In the genomic region with DNA sequence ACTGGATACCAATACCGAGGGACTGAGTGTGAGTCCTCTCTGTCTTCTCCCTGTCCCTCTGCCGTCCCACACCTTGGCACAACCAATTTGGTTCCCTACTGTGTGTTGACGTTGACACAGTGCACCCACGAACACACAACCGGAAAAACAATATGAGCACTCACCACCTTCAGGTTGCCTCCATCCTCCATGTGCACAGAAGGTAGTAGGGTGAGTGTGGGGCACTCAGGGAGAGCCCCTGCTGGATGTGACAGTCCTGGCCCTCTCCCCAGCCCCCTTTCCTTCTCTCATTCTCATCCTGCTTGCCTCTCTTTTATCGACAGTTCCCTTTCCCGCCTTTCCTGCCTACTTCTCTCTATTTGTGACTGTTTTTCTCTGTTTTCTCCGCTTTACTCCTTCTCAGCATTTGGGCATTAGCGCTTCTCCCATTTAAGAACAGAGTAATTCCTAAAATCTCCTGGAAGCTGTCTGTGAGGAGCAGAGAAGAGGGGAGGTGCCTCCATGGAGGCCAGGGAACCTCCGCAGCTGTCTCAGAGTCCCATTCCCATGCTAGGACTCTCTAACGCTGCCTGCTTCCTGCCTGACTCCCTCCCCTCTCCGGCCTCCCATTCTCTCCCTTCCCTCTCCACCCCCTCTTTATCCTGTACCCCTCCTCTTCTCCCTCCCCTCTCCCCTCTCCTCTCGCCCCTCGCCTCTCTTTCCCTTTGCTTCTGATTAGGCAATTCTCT, we compare ENCODE assay signal across 12 cellular contexts. TPM values are rescaled to one million over a fixed set of nuclear protein-coding genes. Genes with fewer than 3 reads are reported as not detected.
DNase-seq lines count a peak whose midpoint lies in the region; ATAC-seq and TF ChIP-seq lines count a peak whose summit lies in the region.
"Had no signal": no experiment of that assay in that cellular context is flagged by ENCODE, and none has a peak within 500 bp of the region (broad histone marks: within the 10 kb centered on the region; RNA-seq: fewer than 3 reads in every experiment).

No MANE protein-coding gene starts in this region.

- 2 to 9% methylated on average over 6 to 14 of the region's 14 CpGs for WGBS in endodermal cell (ENCODE audit: insufficient coverage in 1 of 2, insufficient read length in 1 of 2), 2 experiments

- no peak for TF ChIP-seq CTCF in endodermal cell (conservative IDR thresholded peaks at IDR 0.05)
- no peak for TF ChIP-seq CTCF in mesothelial cell of epicardium (IDR thresholded peaks at IDR 0.05; ENCODE audit: unreplicated experiment)
- no peak for TF ChIP-seq CTCF in tibial artery (IDR thresholded peaks at IDR 0.05)

- H3K4me1 Mint-ChIP-seq in endodermal cell (peaks cover 34% of the 10 kb centered on the region), mesothelial cell of epicardium (peaks cover 14% of the 10 kb centered on the region)

- intact Hi-C loops in tibial artery (cut with DNase I; ENCODE audit: low total_unique reads) = no loop called here

- H3K9ac ChIP-seq in endodermal cell (ENCODE audit: extremely low read depth, low read length, poor library complexity, severe bottlenecking) = peak overlapping the region; percentile 41

- H3K27me3 ChIP-seq in endodermal cell (ENCODE audit: control insufficient read depth, insufficient read depth, low read length, poor library complexity, severe bottlenecking) (no peaks in the 10 kb centered on the region), tibial artery (peaks cover 0 to 13% of the 10 kb centered on the region in 2 donors)

- H3K4me3 ChIP-seq in endodermal cell (ENCODE audit: low read length) = peak overlapping the region; percentile 86
- H3K4me3 ChIP-seq in tibial artery = peak overlapping the region; percentile 28 to 42

- H3K9me3 ChIP-seq in endodermal cell (ENCODE audit: control insufficient read depth, low read length) (no peaks in the 10 kb centered on the region), tibial artery (no peaks in the 10 kb centered on the region)

- no peak for ATAC-seq in HG03378 (IDR thresholded peaks at IDR 0.05; ENCODE audit: unreplicated experiment)
- no peak for ATAC-seq in GM18505 (IDR thresholded peaks at IDR 0.05; ENCODE audit: unreplicated experiment)
- no peak for ATAC-seq in GM19324 (IDR thresholded peaks at IDR 0.05; ENCODE audit: low FRiP score, unreplicated experiment)

- H3K27ac Mint-ChIP-seq in endodermal cell (peak overlapping the region; percentile 92), mesothelial cell of epicardium (no peak overlapping the region)

- TF ChIP-seq POLR2A in GM18505 (IDR thresholded peaks at IDR 0.05; ENCODE audit: borderline replicate concordance, extremely low read depth, insufficient read depth, insufficient read length) = no peak

- H3K4me1 ChIP-seq in endodermal cell (ENCODE audit: control insufficient read depth, insufficient read depth, low read length) = no peaks in the 10 kb centered on the region
- peaks cover 0 to 13% (median 9%) of the 10 kb centered on the region in 4 donors for H3K4me1 ChIP-seq in tibial artery
- H3K4me1 ChIP-seq: foreskin keratinocyte had no signal

- H3K4me3 Mint-ChIP-seq in endodermal cell = peak overlapping the region; percentile 73
- peak overlapping the region; percentile 63 for H3K4me3 Mint-ChIP-seq in mesothelial cell of epicardium

- H3K9me3 Mint-ChIP-seq in endodermal cell = no peaks in the 10 kb centered on the region
- no peaks in the 10 kb centered on the region for H3K9me3 Mint-ChIP-seq in mesothelial cell of epicardium

- H3K36me3 ChIP-seq in endodermal cell (ENCODE audit: control insufficient read depth, insufficient read depth, low read length) (no peaks in the 10 kb centered on the region), tibial artery (no peaks in the 10 kb centered on the region)

- DNase-seq in NCI-H510A treated with DMSO at 0.1 percent for 48 hours (lab: John Stamatoyannopoulos, UW) (peak; percentile 55), NCI-H510A (lab: John Stamatoyannopoulos, UW) (no peak), endodermal cell (peak; percentile 62), mesothelial cell of epicardium (ENCODE audit: low spot score in 2 of 2, unreplicated experiment in 2 of 2) (no peak), tibial artery (no peak)
- DNase-seq: activated CD4-positive, alpha-beta T cell treated with anti-CD3 and anti-CD28 coated beads, Interleukin-2, amount 50 U/mL, for 4 hours; foreskin keratinocyte; NCI-H1048 had no signal

- peaks cover 11% of the 10 kb centered on the region for H3K27me3 Mint-ChIP-seq in endodermal cell (ENCODE audit: insufficient read depth)
- peaks cover 79% of the 10 kb centered on the region for H3K27me3 Mint-ChIP-seq in mesothelial cell of epicardium (ENCODE audit: low read depth)

- H3K27ac ChIP-seq in endodermal cell (ENCODE audit: low read depth, low read length) (peak overlapping the region; percentile 79), tibial artery (no peak overlapping the region)
- H3K27ac ChIP-seq: foreskin keratinocyte had no signal

- H3K36me3 Mint-ChIP-seq in endodermal cell (ENCODE audit: low read depth) = no peaks in the 10 kb centered on the region
- H3K36me3 Mint-ChIP-seq in mesothelial cell of epicardium = no peaks in the 10 kb centered on the region

RNA-seq across cellular contexts. Expression of a gene that starts 16.4 kb away (rescaled TPM):
- total RNA-seq in endodermal cell (1 to 10 TPM; 2.4 to 4.0 TPM), mesothelial cell of epicardium (2.9 to 3.2 TPM (median 3.1 TPM) in 3 replicates)
- polyA plus RNA-seq in endodermal cell (2013, experiment 1 of 2) = 19.1 TPM
- 14.9 TPM for polyA plus RNA-seq in endodermal cell (2013, experiment 2 of 2)
- total RNA-seq: A673, foreskin keratinocyte had no signal
- polyA plus RNA-seq: foreskin keratinocyte had no signal

RNA-seq across cellular contexts. Expression of a gene that starts 16.9 kb away (rescaled TPM):
- total RNA-seq in endodermal cell = not detected
- polyA plus RNA-seq in endodermal cell (2013, experiment 1 of 2) = 1.6 TPM
- polyA plus RNA-seq in endodermal cell (2013, experiment 2 of 2) = 1.3 TPM
- 0.34 to 0.53 TPM (median 0.38 TPM) in 3 replicates for total RNA-seq in mesothelial cell of epicardium
- total RNA-seq: A673, foreskin keratinocyte had no signal
- polyA plus RNA-seq: foreskin keratinocyte had no signal

Comparison
In these comparisons a context has a peak if more than half of its experiments do, and no peak if none do; other contexts are left out.
1. DNase-seq: peak in NCI-H510A treated with DMSO at 0.1 percent for 48 hours (single experiment) and endodermal cell (single experiment); none in NCI-H510A (single experiment), mesothelial cell of epicardium (0 of 2) and tibial artery (0 of 2).